Comparison of ENCODE assay signal across 9 cellular contexts in genomic region chr12:43835264-43835655, GRCh38. TPM values are rescaled to one million over a fixed set of nuclear protein-coding genes. Genes with fewer than 3 reads are reported as not detected.
DNase-seq lines count a peak whose midpoint lies in the region; ATAC-seq, FAIRE-seq and TF ChIP-seq lines count a peak whose summit lies in the region.
"Had no signal": no experiment of that assay in that cellular context is flagged by ENCODE, and none has a peak within 500 bp of the region (broad histone marks: within the 10 kb centered on the region; RNA-seq: fewer than 3 reads in every experiment).

No MANE protein-coding gene starts in this region.

- H3K18ac ChIP-seq in mesenchymal stem cell (ENCODE audit: low read depth in 1 of 2, low read length in 2 of 2) = peak overlapping the region in 1 of 2 experiments; percentile 88

- no peak for DNase-seq in bronchial epithelial cell (ENCODE audit: low read depth)
- peak; percentile 34 for DNase-seq in mesenchymal stem cell
- DNase-seq in aorta = no peak
- no peak for DNase-seq in D341Med (ENCODE audit: low spot score)
- no peak for DNase-seq in NCI-H82 treated with DMSO at 0.1 percent for 48 hours (lab: John Stamatoyannopoulos, UW; ENCODE audit: unreplicated experiment)

- H4K20me1 ChIP-seq in BLaER1 (no peaks in the 10 kb centered on the region), KMS-11 (ENCODE audit: insufficient read depth) (no peaks in the 10 kb centered on the region)

- H3K4me2 ChIP-seq in BLaER1 (peak overlapping the region; percentile 85), KMS-11 (peak overlapping the region; percentile 51), mesenchymal stem cell (ENCODE audit: low read length, poor library complexity, severe bottlenecking) (peak overlapping the region; percentile 93)

- no peaks in the 10 kb centered on the region for H3K27me3 ChIP-seq in BLaER1
- no peaks in the 10 kb centered on the region for H3K27me3 ChIP-seq in KMS-11 (ENCODE audit: insufficient read depth, low read depth)
- H3K27me3 ChIP-seq in bronchial epithelial cell (ENCODE audit: control insufficient read depth, insufficient read depth, low read length) = no peaks in the 10 kb centered on the region
- H3K27me3 ChIP-seq in mesenchymal stem cell (ENCODE audit: control insufficient read depth in 1 of 2, insufficient read depth in 1 of 2, low read length in 2 of 2) = no peaks in the 10 kb centered on the region
- no peaks in the 10 kb centered on the region for H3K27me3 ChIP-seq in aorta (ENCODE audit: control insufficient read depth in 1 of 2, insufficient read depth in 2 of 2, low read length in 1 of 2)

- no peak overlapping the region for H2BK5ac ChIP-seq in mesenchymal stem cell (ENCODE audit: low read depth, low read length, poor library complexity, severe bottlenecking)

- H3K4me1 ChIP-seq in BLaER1 (peaks cover 32% of the 10 kb centered on the region), KMS-11 (ENCODE audit: low read depth, poor library complexity, severe bottlenecking) (peaks cover 20% of the 10 kb centered on the region), mesenchymal stem cell (ENCODE audit: control insufficient read depth, insufficient read depth, low read depth, low read length) (peaks cover 1% of the 10 kb centered on the region), aorta (ENCODE audit: control insufficient read depth in 1 of 2, insufficient read depth in 2 of 2, low read length in 2 of 2) (no peaks in the 10 kb centered on the region)

- H3K23ac ChIP-seq in mesenchymal stem cell (ENCODE audit: low read length in 2 of 2) = no peak overlapping the region

- no peak overlapping the region for H2BK120ac ChIP-seq in mesenchymal stem cell (ENCODE audit: low read depth, low read length)

- TF ChIP-seq CTCF in KMS-11 (conservative IDR thresholded peaks at IDR 0.05; ENCODE audit: low read depth, low read length) = no peak
- no peak for TF ChIP-seq CTCF in bronchial epithelial cell (IDR thresholded peaks at IDR 0.05; ENCODE audit: insufficient read depth, low read length, severe bottlenecking)

- peak overlapping the region; percentile 50 to 75 for H3K4ac ChIP-seq in mesenchymal stem cell (ENCODE audit: low read depth in 1 of 2, low read length in 2 of 2)

- no peaks in the 10 kb centered on the region for H3K9me3 ChIP-seq in BLaER1
- no peaks in the 10 kb centered on the region for H3K9me3 ChIP-seq in mesenchymal stem cell (ENCODE audit: control insufficient read depth, low read length)
- H3K9me3 ChIP-seq in aorta (ENCODE audit: control insufficient read depth, low read length) = no peaks in the 10 kb centered on the region

- H3K79me2 ChIP-seq in KMS-11 (ENCODE audit: insufficient read depth, low read depth) = no peaks in the 10 kb centered on the region; the same call in 1 of the 2 replicates

- H2AFZ ChIP-seq in KMS-11 (ENCODE audit: low read depth) = peak overlapping the region; percentile 74
- peak overlapping the region; percentile 21 for H2AFZ ChIP-seq in mesenchymal stem cell (ENCODE audit: low read depth, low read length)

- H3K9ac ChIP-seq in BLaER1 (peak overlapping the region; percentile 89), KMS-11 (peak overlapping the region; percentile 96), mesenchymal stem cell (ENCODE audit: low read length) (peak overlapping the region; percentile 94)

- no peak overlapping the region for H2BK12ac ChIP-seq in mesenchymal stem cell (ENCODE audit: low read length in 2 of 2)

- no peak overlapping the region for H2AK5ac ChIP-seq in mesenchymal stem cell (ENCODE audit: low read length, severe bottlenecking)

- intact Hi-C loops in aorta (cut with DNase I) = no loop called here

- H4K8ac ChIP-seq in mesenchymal stem cell (ENCODE audit: low read length) = peak overlapping the region; percentile 96

- H3K79me1 ChIP-seq in mesenchymal stem cell (replicated peaks; ENCODE audit: low read length, poor library complexity, severe bottlenecking) = no peaks in the 10 kb centered on the region

- no peak overlapping the region for H2BK15ac ChIP-seq in mesenchymal stem cell (ENCODE audit: low read depth, poor library complexity, severe bottlenecking)

- peak overlapping the region; percentile 77 for H3K4me3 ChIP-seq in BLaER1
- no peak overlapping the region for H3K4me3 ChIP-seq in KMS-11 (IDR thresholded peaks at IDR 0.05; ENCODE audit: insufficient read depth, low read depth, low read length)
- peak overlapping the region; percentile 56 for H3K4me3 ChIP-seq in bronchial epithelial cell (ENCODE audit: low read depth, low read length)
- H3K4me3 ChIP-seq in mesenchymal stem cell (ENCODE audit: insufficient read depth in 1 of 2, low read depth in 1 of 2, low read length in 2 of 2) = peak overlapping the region in 1 of 2 experiments; percentile 87
- peak overlapping the region; percentile 81 to 86 for H3K4me3 ChIP-seq in aorta (ENCODE audit: low read length in 2 of 2)

- no peak for FAIRE-seq in bronchial epithelial cell (lab: Jason Lieb, UNC)
- FAIRE-seq: islet of Langerhans had no signal

- H4K91ac ChIP-seq in mesenchymal stem cell (ENCODE audit: low read length) = peak overlapping the region; percentile 92

- 53% methylated on average over 6 of the region's 6 CpGs for WGBS in mesenchymal stem cell
- WGBS in aorta, 2 donors = 36 to 38% methylated on average over 6 of the region's 6 CpGs

- no peaks in the 10 kb centered on the region for H3K36me3 ChIP-seq in BLaER1
- H3K36me3 ChIP-seq in KMS-11 (ENCODE audit: insufficient read depth) = no peaks in the 10 kb centered on the region
- no peaks in the 10 kb centered on the region for H3K36me3 ChIP-seq in bronchial epithelial cell (ENCODE audit: control insufficient read depth, insufficient read depth, low read length)
- H3K36me3 ChIP-seq in mesenchymal stem cell (ENCODE audit: control insufficient read depth in 1 of 2, insufficient read depth in 2 of 2, low read depth in 1 of 2, low read length in 2 of 2) = no peaks in the 10 kb centered on the region
- no peaks in the 10 kb centered on the region for H3K36me3 ChIP-seq in aorta (ENCODE audit: control insufficient read depth in 1 of 2, insufficient read depth in 2 of 2, low read length in 1 of 2)

- H3K27ac ChIP-seq in BLaER1 (peak overlapping the region; percentile 91), KMS-11 (peak overlapping the region; percentile 92), mesenchymal stem cell (ENCODE audit: low read length, poor library complexity, severe bottlenecking) (no peak overlapping the region), aorta (ENCODE audit: low read depth in 1 of 2, low read length in 2 of 2) (peak overlapping the region in 1 of 2 donors; percentile 97)

- ATAC-seq in GM21381 (IDR thresholded peaks at IDR 0.05; ENCODE audit: unreplicated experiment) (peak; percentile 15), aorta (ENCODE audit: low FRiP score) (peak; percentile 4)

- H3K14ac ChIP-seq in mesenchymal stem cell (ENCODE audit: low read length in 2 of 2) = no peak overlapping the region

RNA-seq across cellular contexts. Expression of gene TMEM117, which starts 0.6 kb away (rescaled TPM):
- 5.1 and 6.6 TPM in 2 replicates for total RNA-seq in bronchial epithelial cell
- polyA plus RNA-seq in mesenchymal stem cell (2013, experiment 1 of 2) = 8.9 TPM
- 10.1 TPM for polyA plus RNA-seq in mesenchymal stem cell (2013, experiment 2 of 2)
- total RNA-seq in aorta = 10 to 100 TPM in 1 of 2 donors, 1 to 10 TPM in 1; 5.9 to 10.6 TPM
- 1 to 10 TPM; 1.6 to 4.4 TPM for polyA plus RNA-seq in aorta

RNA-seq across cellular contexts. Expression of gene TWF1, which starts 29.1 kb away (rescaled TPM):
- total RNA-seq in bronchial epithelial cell = 114 and 146 TPM in 2 replicates
- polyA plus RNA-seq in mesenchymal stem cell (2013, experiment 1 of 2) = 78.9 TPM
- polyA plus RNA-seq in mesenchymal stem cell (2013, experiment 2 of 2) = 82.7 TPM
- 10 to 100 TPM; 52.5 to 53.7 TPM for total RNA-seq in aorta
- polyA plus RNA-seq in aorta = 10 to 100 TPM; 38.4 to 84.5 TPM
